Comparison of ENCODE assay signal across 8 cellular contexts in the genomic region with DNA sequence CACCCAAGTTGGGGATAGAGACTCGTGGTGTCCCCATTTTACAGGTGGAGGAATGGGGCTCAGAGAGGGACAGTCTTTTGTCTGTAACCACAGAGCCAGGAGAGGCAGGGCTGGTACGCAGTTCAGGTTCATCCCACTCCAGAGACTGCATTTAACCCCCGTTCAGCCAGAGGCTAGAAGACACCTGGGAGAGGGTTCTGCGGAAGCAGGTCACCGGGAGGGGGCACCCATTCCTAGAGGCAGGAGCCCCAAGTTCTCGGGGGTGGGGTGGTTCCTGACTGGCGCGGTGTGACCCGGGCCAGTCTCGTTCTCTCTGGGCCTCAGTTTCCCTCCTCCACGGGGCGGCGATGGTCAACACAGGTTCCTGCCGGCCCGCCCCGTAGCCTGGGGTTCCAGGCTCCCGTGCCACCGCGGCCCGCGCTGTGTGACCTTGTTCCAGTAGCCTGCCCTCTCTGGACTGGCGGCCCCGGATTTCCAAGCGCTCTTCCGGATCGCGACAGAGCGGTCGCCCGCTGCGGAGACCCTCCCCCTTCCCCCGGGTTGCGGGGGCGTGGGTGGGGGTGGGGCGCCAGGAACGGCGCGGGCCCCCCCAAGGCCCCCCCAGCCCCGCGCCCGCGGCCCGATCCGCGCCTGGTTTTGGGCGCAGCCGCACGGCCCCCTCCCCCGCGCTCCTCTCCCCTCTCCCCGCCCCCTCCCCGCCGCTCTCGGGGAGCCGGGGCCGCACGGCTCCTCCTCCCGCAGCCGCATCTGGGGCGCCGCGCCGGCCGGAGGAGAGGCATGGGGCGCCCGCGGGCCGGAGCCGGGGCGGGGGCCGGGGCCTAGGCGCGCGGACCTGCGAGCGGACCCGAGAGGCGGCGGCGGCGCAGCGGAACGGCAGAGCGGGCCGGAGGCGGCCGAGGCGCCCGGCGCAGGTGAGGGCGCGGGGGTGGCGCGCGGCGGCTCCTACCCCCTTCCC. TPM values are rescaled to one million over a fixed set of nuclear protein-coding genes. Genes with fewer than 3 reads are reported as not detected.
DNase-seq lines count a peak whose midpoint lies in the region; ATAC-seq and TF ChIP-seq lines count a peak whose summit lies in the region.
"Had no signal": no experiment of that assay in that cellular context is flagged by ENCODE, and none has a peak within 500 bp of the region (broad histone marks: within the 10 kb centered on the region; RNA-seq: fewer than 3 reads in every experiment).

A gene with protein sequence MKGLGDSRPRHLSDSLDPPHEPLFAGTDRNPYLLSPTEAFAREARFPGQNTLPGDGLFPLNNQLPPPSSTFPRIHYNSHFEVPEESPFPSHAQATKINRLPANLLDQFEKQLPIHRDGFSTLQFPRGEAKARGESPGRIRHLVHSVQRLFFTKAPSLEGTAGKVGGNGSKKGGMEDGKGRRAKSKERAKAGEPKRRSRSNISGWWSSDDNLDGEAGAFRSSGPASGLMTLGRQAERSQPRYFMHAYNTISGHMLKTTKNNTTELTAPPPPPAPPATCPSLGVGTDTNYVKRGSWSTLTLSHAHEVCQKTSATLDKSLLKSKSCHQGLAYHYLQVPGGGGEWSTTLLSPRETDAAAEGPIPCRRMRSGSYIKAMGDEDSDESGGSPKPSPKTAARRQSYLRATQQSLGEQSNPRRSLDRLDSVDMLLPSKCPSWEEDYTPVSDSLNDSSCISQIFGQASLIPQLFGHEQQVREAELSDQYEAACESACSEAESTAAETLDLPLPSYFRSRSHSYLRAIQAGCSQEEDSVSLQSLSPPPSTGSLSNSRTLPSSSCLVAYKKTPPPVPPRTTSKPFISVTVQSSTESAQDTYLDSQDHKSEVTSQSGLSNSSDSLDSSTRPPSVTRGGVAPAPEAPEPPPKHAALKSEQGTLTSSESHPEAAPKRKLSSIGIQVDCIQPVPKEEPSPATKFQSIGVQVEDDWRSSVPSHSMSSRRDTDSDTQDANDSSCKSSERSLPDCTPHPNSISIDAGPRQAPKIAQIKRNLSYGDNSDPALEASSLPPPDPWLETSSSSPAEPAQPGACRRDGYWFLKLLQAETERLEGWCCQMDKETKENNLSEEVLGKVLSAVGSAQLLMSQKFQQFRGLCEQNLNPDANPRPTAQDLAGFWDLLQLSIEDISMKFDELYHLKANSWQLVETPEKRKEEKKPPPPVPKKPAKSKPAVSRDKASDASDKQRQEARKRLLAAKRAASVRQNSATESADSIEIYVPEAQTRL (plus strand): TSS at position 738 of the 955 bp plus-strand sequence. CDS start 125,379 bp downstream, outside the sequence.

- H3K4me3 ChIP-seq in HUES64 (ENCODE audit: low read length) (peak within 1 kb of the TSS; percentile 71), iPS DF 6.9 (ENCODE audit: low read length) (peak within 1 kb of the TSS; percentile 73), smooth muscle cell (peak within 1 kb of the TSS; percentile 23)

- no peaks in the 10 kb centered on the region for H3K79me2 ChIP-seq in smooth muscle cell (ENCODE audit: low read depth)

- H2AFZ ChIP-seq in smooth muscle cell (ENCODE audit: low read depth) = no peak within 1 kb of the TSS

- H3K4me1 ChIP-seq in HUES64 (ENCODE audit: insufficient read depth, low read length) (no peaks in the 10 kb centered on the region; the same call in 1 of the 2 replicates), iPS DF 6.9 (ENCODE audit: control insufficient read depth, insufficient read depth, low read length) (peaks cover 2% of the 10 kb centered on the region), smooth muscle cell (ENCODE audit: low read depth) (no peaks in the 10 kb centered on the region)

- H4K20me1 ChIP-seq in smooth muscle cell (ENCODE audit: low read depth) = no peaks in the 10 kb centered on the region

- H3K36me3 ChIP-seq in HUES64 (ENCODE audit: insufficient read depth, low read length) (no peaks in the 10 kb centered on the region), iPS DF 6.9 (ENCODE audit: control insufficient read depth, insufficient read depth, low read length) (no peaks in the 10 kb centered on the region), smooth muscle cell (ENCODE audit: low read depth) (no peaks in the 10 kb centered on the region)
- H3K36me3 ChIP-seq: neutrophil had no signal

- H3K9ac ChIP-seq in HUES64 (ENCODE audit: low read depth, low read length) (peak within 1 kb of the TSS; percentile 16; the same call in 1 of the 2 replicates), smooth muscle cell (ENCODE audit: low read depth) (no peak within 1 kb of the TSS)

- DNase-seq in activated naive CD4-positive, alpha-beta T cell treated with anti-CD3 and anti-CD28 coated beads, Interleukin-2, amount 50 U/mL, for 72 hours (ENCODE audit: low spot score in 2 of 2) = no peak
- DNase-seq in iPS DF 6.9 (ENCODE audit: low read depth, low spot score) (no peak), smooth muscle cell (lab: John Stamatoyannopoulos, UW; ENCODE audit: unreplicated experiment) (no peak), SIG-M5 (lab: John Stamatoyannopoulos, UW) (no peak), hepatic stellate cell (ENCODE audit: low spot score) (no peak), NCI-H226 (no peak)

- H3K27me3 ChIP-seq in HUES64 (ENCODE audit: insufficient read depth, low read length) = peaks cover 59% of the 10 kb centered on the region
- peaks cover 8% of the 10 kb centered on the region; the same call in 1 of the 2 replicates for H3K27me3 ChIP-seq in iPS DF 6.9 (ENCODE audit: control insufficient read depth, insufficient read depth, low read length)
- peaks cover 98% of the 10 kb centered on the region for H3K27me3 ChIP-seq in smooth muscle cell (ENCODE audit: low read depth)

- no peaks in the 10 kb centered on the region for H3K9me3 ChIP-seq in HUES64 (ENCODE audit: insufficient read depth, low read depth, low read length)
- H3K9me3 ChIP-seq in iPS DF 6.9 (ENCODE audit: control insufficient read depth, insufficient read depth, low read length) = no peaks in the 10 kb centered on the region
- no peaks in the 10 kb centered on the region for H3K9me3 ChIP-seq in smooth muscle cell (replicated peaks; ENCODE audit: low read depth)
- H3K9me3 ChIP-seq: neutrophil had no signal

- no peak for TF ChIP-seq CTCF in smooth muscle cell (IDR thresholded peaks at IDR 0.05; ENCODE audit: borderline replicate concordance, insufficient read depth, poor library complexity, severe bottlenecking)

- no peak within 1 kb of the TSS for H3K27ac Mint-ChIP-seq in activated naive CD4-positive, alpha-beta T cell treated with anti-CD3 and anti-CD28 coated beads, Interleukin-2, amount 50 U/mL, for 72 hours

- no peaks in the 10 kb centered on the region for H3F3A ChIP-seq in smooth muscle cell (ENCODE audit: low read depth)

- WGBS in HUES64 = 2% methylated on average over 92 of the region's 96 CpGs
- no CpG with 5 or more reads among the region's 96 CpGs for WGBS in iPS DF 6.9 (ENCODE audit: insufficient coverage, insufficient read length)
- 9% methylated on average over 26 of the region's 96 CpGs for WGBS in smooth muscle cell (ENCODE audit: low lambda C conversion rate)

- peak; percentile 20 to 44 for ATAC-seq in activated naive CD4-positive, alpha-beta T cell treated with anti-CD3 and anti-CD28 coated beads, Interleukin-2, amount 50 U/mL, for 72 hours

- peak within 1 kb of the TSS; percentile 67 for H3K4me2 ChIP-seq in smooth muscle cell

- no peaks in the 10 kb centered on the region for H3K9me3 Mint-ChIP-seq in activated naive CD4-positive, alpha-beta T cell treated with anti-CD3 and anti-CD28 coated beads, Interleukin-2, amount 50 U/mL, for 72 hours

- no peaks in the 10 kb centered on the region for H3K36me3 Mint-ChIP-seq in activated naive CD4-positive, alpha-beta T cell treated with anti-CD3 and anti-CD28 coated beads, Interleukin-2, amount 50 U/mL, for 72 hours

- H3K27ac ChIP-seq in HUES64 (ENCODE audit: low read depth, low read length) (no peak within 1 kb of the TSS), iPS DF 6.9 (ENCODE audit: low read length) (no peak within 1 kb of the TSS), smooth muscle cell (ENCODE audit: low read depth) (no peak within 1 kb of the TSS)
- H3K27ac ChIP-seq: neutrophil had no signal

RNA-seq across cellular contexts. Expression of the gene that starts here (rescaled TPM):
- polyA plus RNA-seq in HUES64 (2013, experiment 1 of 2) = 39.3 TPM
- 48.1 TPM for polyA plus RNA-seq in HUES64 (2013, experiment 2 of 2)
- 10 to 100 TPM; 29.7 to 40.2 TPM for total RNA-seq in activated naive CD4-positive, alpha-beta T cell treated with anti-CD3 and anti-CD28 coated beads, Interleukin-2, amount 50 U/mL, for 72 hours
- 87.0 and 102 TPM in 2 replicates for total RNA-seq in smooth muscle cell
- polyA plus RNA-seq in smooth muscle cell = 86.8 and 125 TPM in 2 replicates

Comparison
In these comparisons a context has a peak if more than half of its experiments do, and no peak if none do; other contexts are left out.
1. H3K4me3 ChIP-seq: peak in every context shown above with its lines; median percentile 73 in iPS DF 6.9; 71 in HUES64; 23 in smooth muscle cell.